Comparison of ENCODE assay signal across 9 cellular contexts in genomic region chr6:156808287-156808686, GRCh38. TPM values are rescaled to one million over a fixed set of nuclear protein-coding genes. Genes with fewer than 3 reads are reported as not detected.
A peak's percentile ranks its signal among the peaks of the same experiment; 100 is the strongest.
DNase-seq lines count a peak whose midpoint lies in the region; ATAC-seq lines count a peak whose summit lies in the region.
"Had no signal": no experiment of that assay in that cellular context is flagged by ENCODE, and none has a peak within 500 bp of the region (broad histone marks: within the 10 kb centered on the region; RNA-seq: fewer than 3 reads in every experiment).

No MANE protein-coding gene starts in this region.

- H3K9ac ChIP-seq in adipocyte (ENCODE audit: low read length) = peak overlapping the region; percentile 7

- peaks cover 24% of the 10 kb centered on the region for H3K4me1 ChIP-seq in adipocyte (ENCODE audit: control insufficient read depth, insufficient read depth, low read length)

- ATAC-seq in HG03103 (IDR thresholded peaks at IDR 0.05; ENCODE audit: low read depth, unreplicated experiment) (peak; percentile 38), HG03565 (IDR thresholded peaks at IDR 0.05; ENCODE audit: unreplicated experiment) (no peak)

- no peaks in the 10 kb centered on the region for H3K9me3 ChIP-seq in adipocyte (ENCODE audit: control insufficient read depth, low read length)
- H3K9me3 ChIP-seq: adrenal gland had no signal

- no peak overlapping the region for H3K4me3 ChIP-seq in adipocyte (ENCODE audit: low read length)
- H3K4me3 ChIP-seq: adrenal gland had no signal

- DNase-seq in DMS79 (lab: John Stamatoyannopoulos, UW) (peak; percentile 66), adipocyte (ENCODE audit: low read depth) (peak; percentile 32), medulla oblongata (ENCODE audit: extremely low spot score) (peak; percentile 90), SKM-1 treated with dmso at 0.1 percent for 144 hours (lab: John Stamatoyannopoulos, UW; ENCODE audit: unreplicated experiment) (no peak), KG1 (lab: John Stamatoyannopoulos, UW) (no peak), occipital lobe (lab: John Stamatoyannopoulos, UW) (no peak)

- no peaks in the 10 kb centered on the region for H3K36me3 ChIP-seq in adipocyte (ENCODE audit: control insufficient read depth, insufficient read depth, low read length, severe bottlenecking)
- H3K36me3 ChIP-seq: adrenal gland had no signal

- H3K27me3 ChIP-seq in adipocyte (replicated peaks; ENCODE audit: control insufficient read depth, insufficient read depth, low read length) = no peaks in the 10 kb centered on the region
- H3K27me3 ChIP-seq: adrenal gland had no signal

RNA-seq across cellular contexts. Expression of gene ARID1B, which starts 31.1 kb away (rescaled TPM):
- total RNA-seq in occipital lobe = 95.8 TPM

Comparison
In these comparisons a context has a peak if more than half of its experiments do, and no peak if none do; other contexts are left out.
1. DNase-seq: peak in DMS79 (single experiment), adipocyte (single experiment) and medulla oblongata (single experiment); none in SKM-1 treated with dmso at 0.1 percent for 144 hours (single experiment), KG1 (single experiment) and occipital lobe (single experiment).